Comparison of ENCODE assay signal across 1 cellular context in the genomic region with DNA sequence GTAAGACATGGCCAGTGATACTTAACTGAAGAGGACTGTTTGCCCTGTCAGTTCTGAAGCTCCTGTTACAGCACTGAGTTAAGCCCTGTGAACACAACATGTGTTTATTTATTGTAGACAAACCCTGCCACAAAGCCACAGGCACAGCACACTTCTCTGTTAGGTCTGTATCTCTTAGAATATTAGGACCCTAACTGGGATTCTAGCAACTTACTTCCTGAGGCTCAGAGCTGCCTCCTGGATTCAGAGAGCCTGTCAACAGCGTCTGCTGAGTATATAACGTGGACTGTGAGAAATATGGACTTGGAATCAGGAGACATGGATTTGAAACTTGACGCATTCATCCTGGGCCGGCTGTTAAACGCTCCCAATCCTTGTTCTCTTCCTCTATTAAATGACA.
TF ChIP-seq lines count a peak whose summit lies in the region.

No MANE protein-coding gene starts in this region.

TF ChIP-seq in HepG2, 621 proteins besides CTCF, POLR2A, EP300 and RAD21 (continued from another document and continues in another):
- TF ChIP-seq ZBED4 (CRISPR knock-in tag; IDR thresholded peaks at IDR 0.05; ENCODE audit: borderline replicate concordance): no peak
- no peak for TF ChIP-seq POLR2AphosphoS5 (IDR thresholded peaks at IDR 0.05; ENCODE audit: low read depth, low read length)
- TF ChIP-seq FOXA1 (IDR thresholded peaks at IDR 0.05): no peak
- TF ChIP-seq FOXA1 (CRISPR knock-in tag; IDR thresholded peaks at IDR 0.05): peak; percentile 76
- no peak for TF ChIP-seq PAX8 (CRISPR knock-in tag; IDR thresholded peaks at IDR 0.05; ENCODE audit: borderline replicate concordance)
- no peak for TF ChIP-seq ZNF619 (CRISPR knock-in tag; IDR thresholded peaks at IDR 0.05)
- no peak for TF ChIP-seq NPAS2 (CRISPR knock-in tag; IDR thresholded peaks at IDR 0.05; ENCODE audit: borderline replicate concordance)
- peak; percentile 18; the same call in 1 of the 2 replicates for TF ChIP-seq ZNF292 (CRISPR knock-in tag; IDR thresholded peaks at IDR 0.05; ENCODE audit: borderline replicate concordance, low read depth)
- no peak for TF ChIP-seq SIN3A (IDR thresholded peaks at IDR 0.05; ENCODE audit: borderline replicate concordance, low read depth, low read length)
- 0 out of 4 replicates have a peak, but pooled peaks of 1 of the 2 experiments have one; percentile 5 for TF ChIP-seq KLF16 (CRISPR knock-in tag; IDR thresholded peaks at IDR 0.05)
- TF ChIP-seq SIX4 (CRISPR knock-in tag; IDR thresholded peaks at IDR 0.05): peak; percentile 30; the same call in 1 of the 2 replicates
- no peak for TF ChIP-seq FOXP1 (IDR thresholded peaks at IDR 0.05)
- peak; percentile 63 for TF ChIP-seq FOXP1 (CRISPR knock-in tag; IDR thresholded peaks at IDR 0.05)
- TF ChIP-seq TAF1 (CRISPR knock-in tag; IDR thresholded peaks at IDR 0.05): no peak
- TF ChIP-seq ZNF331 (CRISPR knock-in tag; IDR thresholded peaks at IDR 0.05): no peak
- no peak for TF ChIP-seq EZH2 (conservative IDR thresholded peaks at IDR 0.05; ENCODE audit: low read depth, low read length)
- no peak for TF ChIP-seq ZNF770 (CRISPR knock-in tag; IDR thresholded peaks at IDR 0.05)
- TF ChIP-seq FOXA3 (CRISPR knock-in tag; IDR thresholded peaks at IDR 0.05): 0 out of 2 replicates have a peak, but pooled peaks have one; percentile 11
- TF ChIP-seq NFE2L2 (IDR thresholded peaks at IDR 0.05; ENCODE audit: low read length): no peak
- TF ChIP-seq HMG20B (CRISPR knock-in tag; conservative IDR thresholded peaks at IDR 0.05): no peak
- TF ChIP-seq, protein P1, sequence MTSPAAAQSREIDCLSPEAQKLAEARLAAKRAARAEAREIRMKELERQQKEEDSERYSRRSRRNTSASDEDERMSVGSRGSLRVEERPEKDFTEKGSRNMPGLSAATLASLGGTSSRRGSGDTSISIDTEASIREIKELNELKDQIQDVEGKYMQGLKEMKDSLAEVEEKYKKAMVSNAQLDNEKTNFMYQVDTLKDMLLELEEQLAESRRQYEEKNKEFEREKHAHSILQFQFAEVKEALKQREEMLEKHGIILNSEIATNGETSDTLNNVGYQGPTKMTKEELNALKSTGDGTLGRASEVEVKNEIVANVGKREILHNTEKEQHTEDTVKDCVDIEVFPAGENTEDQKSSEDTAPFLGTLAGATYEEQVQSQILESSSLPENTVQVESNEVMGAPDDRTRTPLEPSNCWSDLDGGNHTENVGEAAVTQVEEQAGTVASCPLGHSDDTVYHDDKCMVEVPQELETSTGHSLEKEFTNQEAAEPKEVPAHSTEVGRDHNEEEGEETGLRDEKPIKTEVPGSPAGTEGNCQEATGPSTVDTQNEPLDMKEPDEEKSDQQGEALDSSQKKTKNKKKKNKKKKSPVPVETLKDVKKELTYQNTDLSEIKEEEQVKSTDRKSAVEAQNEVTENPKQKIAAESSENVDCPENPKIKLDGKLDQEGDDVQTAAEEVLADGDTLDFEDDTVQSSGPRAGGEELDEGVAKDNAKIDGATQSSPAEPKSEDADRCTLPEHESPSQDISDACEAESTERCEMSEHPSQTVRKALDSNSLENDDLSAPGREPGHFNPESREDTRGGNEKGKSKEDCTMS (CRISPR knock-in tag; conservative IDR thresholded peaks at IDR 0.05): no peak
- TF ChIP-seq TBP (CRISPR knock-in tag; IDR thresholded peaks at IDR 0.05): no peak
- TF ChIP-seq KDM3A (CRISPR knock-in tag; IDR thresholded peaks at IDR 0.05; ENCODE audit: low read depth): no peak
- no peak for TF ChIP-seq ZNF431 (CRISPR knock-in tag; IDR thresholded peaks at IDR 0.05; ENCODE audit: borderline replicate concordance, low read depth)
- TF ChIP-seq ZNF652 (CRISPR knock-in tag; IDR thresholded peaks at IDR 0.05; ENCODE audit: borderline replicate concordance, low read depth): no peak
- TF ChIP-seq FOXP4 (CRISPR knock-in tag; IDR thresholded peaks at IDR 0.05): peak; percentile 55
- TF ChIP-seq MIER3 (CRISPR knock-in tag; IDR thresholded peaks at IDR 0.05; ENCODE audit: borderline replicate concordance): peak; percentile 19; the same call in 1 of the 2 replicates
- 0 out of 2 replicates have a peak, but pooled peaks have one; percentile 3 for TF ChIP-seq DMAP1 (CRISPR knock-in tag; IDR thresholded peaks at IDR 0.05)
- TF ChIP-seq, protein P2, sequence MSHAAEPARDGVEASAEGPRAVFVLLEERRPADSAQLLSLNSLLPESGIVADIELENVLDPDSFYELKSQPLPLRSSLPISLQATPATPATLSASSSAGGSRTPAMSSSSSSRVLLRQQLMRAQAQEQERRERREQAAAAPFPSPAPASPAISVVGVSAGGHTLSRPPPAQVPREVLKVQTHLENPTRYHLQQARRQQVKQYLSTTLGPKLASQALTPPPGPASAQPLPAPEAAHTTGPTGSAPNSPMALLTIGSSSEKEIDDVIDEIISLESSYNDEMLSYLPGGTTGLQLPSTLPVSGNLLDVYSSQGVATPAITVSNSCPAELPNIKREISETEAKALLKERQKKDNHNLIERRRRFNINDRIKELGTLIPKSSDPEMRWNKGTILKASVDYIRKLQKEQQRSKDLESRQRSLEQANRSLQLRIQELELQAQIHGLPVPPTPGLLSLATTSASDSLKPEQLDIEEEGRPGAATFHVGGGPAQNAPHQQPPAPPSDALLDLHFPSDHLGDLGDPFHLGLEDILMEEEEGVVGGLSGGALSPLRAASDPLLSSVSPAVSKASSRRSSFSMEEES (CRISPR knock-in tag; IDR thresholded peaks at IDR 0.05): 0 out of 2 replicates have a peak, but pooled peaks have one; percentile 0
- TF ChIP-seq, protein P3, sequence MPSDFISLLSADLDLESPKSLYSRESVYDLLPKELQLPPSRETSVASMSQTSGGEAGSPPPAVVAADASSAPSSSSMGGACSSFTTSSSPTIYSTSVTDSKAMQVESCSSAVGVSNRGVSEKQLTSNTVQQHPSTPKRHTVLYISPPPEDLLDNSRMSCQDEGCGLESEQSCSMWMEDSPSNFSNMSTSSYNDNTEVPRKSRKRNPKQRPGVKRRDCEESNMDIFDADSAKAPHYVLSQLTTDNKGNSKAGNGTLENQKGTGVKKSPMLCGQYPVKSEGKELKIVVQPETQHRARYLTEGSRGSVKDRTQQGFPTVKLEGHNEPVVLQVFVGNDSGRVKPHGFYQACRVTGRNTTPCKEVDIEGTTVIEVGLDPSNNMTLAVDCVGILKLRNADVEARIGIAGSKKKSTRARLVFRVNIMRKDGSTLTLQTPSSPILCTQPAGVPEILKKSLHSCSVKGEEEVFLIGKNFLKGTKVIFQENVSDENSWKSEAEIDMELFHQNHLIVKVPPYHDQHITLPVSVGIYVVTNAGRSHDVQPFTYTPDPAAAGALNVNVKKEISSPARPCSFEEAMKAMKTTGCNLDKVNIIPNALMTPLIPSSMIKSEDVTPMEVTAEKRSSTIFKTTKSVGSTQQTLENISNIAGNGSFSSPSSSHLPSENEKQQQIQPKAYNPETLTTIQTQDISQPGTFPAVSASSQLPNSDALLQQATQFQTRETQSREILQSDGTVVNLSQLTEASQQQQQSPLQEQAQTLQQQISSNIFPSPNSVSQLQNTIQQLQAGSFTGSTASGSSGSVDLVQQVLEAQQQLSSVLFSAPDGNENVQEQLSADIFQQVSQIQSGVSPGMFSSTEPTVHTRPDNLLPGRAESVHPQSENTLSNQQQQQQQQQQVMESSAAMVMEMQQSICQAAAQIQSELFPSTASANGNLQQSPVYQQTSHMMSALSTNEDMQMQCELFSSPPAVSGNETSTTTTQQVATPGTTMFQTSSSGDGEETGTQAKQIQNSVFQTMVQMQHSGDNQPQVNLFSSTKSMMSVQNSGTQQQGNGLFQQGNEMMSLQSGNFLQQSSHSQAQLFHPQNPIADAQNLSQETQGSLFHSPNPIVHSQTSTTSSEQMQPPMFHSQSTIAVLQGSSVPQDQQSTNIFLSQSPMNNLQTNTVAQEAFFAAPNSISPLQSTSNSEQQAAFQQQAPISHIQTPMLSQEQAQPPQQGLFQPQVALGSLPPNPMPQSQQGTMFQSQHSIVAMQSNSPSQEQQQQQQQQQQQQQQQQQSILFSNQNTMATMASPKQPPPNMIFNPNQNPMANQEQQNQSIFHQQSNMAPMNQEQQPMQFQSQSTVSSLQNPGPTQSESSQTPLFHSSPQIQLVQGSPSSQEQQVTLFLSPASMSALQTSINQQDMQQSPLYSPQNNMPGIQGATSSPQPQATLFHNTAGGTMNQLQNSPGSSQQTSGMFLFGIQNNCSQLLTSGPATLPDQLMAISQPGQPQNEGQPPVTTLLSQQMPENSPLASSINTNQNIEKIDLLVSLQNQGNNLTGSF (CRISPR knock-in tag; IDR thresholded peaks at IDR 0.05): no peak
- no peak for TF ChIP-seq DNMT1 (CRISPR knock-in tag; IDR thresholded peaks at IDR 0.05)
- TF ChIP-seq SP1 (IDR thresholded peaks at IDR 0.05): no peak
- TF ChIP-seq SP1 (CRISPR knock-in tag; IDR thresholded peaks at IDR 0.05): no peak
- TF ChIP-seq CCDC6 (CRISPR knock-in tag; IDR thresholded peaks at IDR 0.05): no peak
- no peak for TF ChIP-seq POGZ (CRISPR knock-in tag; IDR thresholded peaks at IDR 0.05)
- TF ChIP-seq PITX1 (CRISPR knock-in tag; IDR thresholded peaks at IDR 0.05): peak; percentile 76
- TF ChIP-seq GZF1 (CRISPR knock-in tag; IDR thresholded peaks at IDR 0.05): no peak
- no peak for TF ChIP-seq SP5 (CRISPR knock-in tag; IDR thresholded peaks at IDR 0.05; ENCODE audit: borderline replicate concordance, low read depth)
- no peak for TF ChIP-seq ZBTB20 (CRISPR knock-in tag; IDR thresholded peaks at IDR 0.05; ENCODE audit: borderline replicate concordance, low read depth)
- peak; percentile 32 for TF ChIP-seq AGO2 (optimal IDR thresholded peaks at IDR 0.05; ENCODE audit: low read depth, low read length)
- TF ChIP-seq, protein P4, sequence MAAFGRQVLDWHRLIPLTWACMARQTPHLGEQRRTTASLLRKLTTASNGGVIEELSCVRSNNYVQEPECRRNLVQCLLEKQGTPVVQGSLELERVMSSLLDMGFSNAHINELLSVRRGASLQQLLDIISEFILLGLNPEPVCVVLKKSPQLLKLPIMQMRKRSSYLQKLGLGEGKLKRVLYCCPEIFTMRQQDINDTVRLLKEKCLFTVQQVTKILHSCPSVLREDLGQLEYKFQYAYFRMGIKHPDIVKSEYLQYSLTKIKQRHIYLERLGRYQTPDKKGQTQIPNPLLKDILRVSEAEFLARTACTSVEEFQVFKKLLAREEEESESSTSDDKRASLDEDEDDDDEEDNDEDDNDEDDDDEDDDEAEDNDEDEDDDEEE (CRISPR knock-in tag; IDR thresholded peaks at IDR 0.05): no peak
- no peak for TF ChIP-seq ZMYM4 (CRISPR knock-in tag; IDR thresholded peaks at IDR 0.05)
- no peak for TF ChIP-seq HIVEP1 (CRISPR knock-in tag; IDR thresholded peaks at IDR 0.05)
- peak; percentile 53; the same call in 1 of the 2 replicates for TF ChIP-seq POLR2G (IDR thresholded peaks at IDR 0.05; ENCODE audit: low read depth, low read length)
